14 cellular contexts compared by ENCODE assay signal in genomic region chr15:77851696-77852095, GRCh38.
DNase-seq lines count a peak whose midpoint lies in the region; ATAC-seq and TF ChIP-seq lines count a peak whose summit lies in the region.
"Had no signal": no experiment of that assay in that cellular context is flagged by ENCODE, and none has a peak within 500 bp of the region (broad histone marks: within the 10 kb centered on the region; RNA-seq: fewer than 3 reads in every experiment).

No MANE protein-coding gene starts in this region.

- in situ Hi-C loops in Caki2 (cut with HindIII; ENCODE audit: low pct_unique_long_range_greater_than_20kb, low sequenced_read_pairs) = no loop called here

- H3K36me3 ChIP-seq in mucosa of descending colon (ENCODE audit: low read depth) = no peaks in the 10 kb centered on the region
- H3K36me3 ChIP-seq: heart right ventricle, suprapubic skin had no signal

- intact Hi-C loops in mucosa of descending colon (cut with DNase I, micrococcal nuclease) = no loop called here

- H3K9me3 ChIP-seq in mucosa of descending colon = no peaks in the 10 kb centered on the region
- H3K9me3 ChIP-seq: suprapubic skin had no signal

- DNase-seq in Caki2 (ENCODE audit: low read depth) (peak; percentile 85), LHCN-M2 (ENCODE audit: low read depth) (peak; percentile 45), T1000 (lab: John Stamatoyannopoulos, UW) (peak; percentile 55), mucosa of descending colon (peak in 2 of 3 donors; percentile 47 to 54), NCI-H187 (lab: John Stamatoyannopoulos, UW) (no peak), SKM-1 (lab: John Stamatoyannopoulos, UW; ENCODE audit: unreplicated experiment) (no peak)
- DNase-seq: activated CD4-positive, alpha-beta T cell treated with anti-CD3 and anti-CD28 coated beads, Interleukin-2, amount 10 ng/mL, durations not matched to agents 7 days and 5 days; DND-41; heart right ventricle; mammary epithelial cell; NCI-H774 had no signal

- TF ChIP-seq CTCF in mucosa of descending colon (IDR thresholded peaks at IDR 0.05) = no peak

- peak; percentile 81 for ATAC-seq in mucosa of descending colon
- ATAC-seq in HG03039 (IDR thresholded peaks at IDR 0.05; ENCODE audit: unreplicated experiment) = no peak
- ATAC-seq in HG02884 (IDR thresholded peaks at IDR 0.05; ENCODE audit: unreplicated experiment) = no peak
- ATAC-seq: heart right ventricle had no signal

- peaks cover 11% of the 10 kb centered on the region for H3K4me1 ChIP-seq in mucosa of descending colon (ENCODE audit: low read depth)
- H3K4me1 ChIP-seq: heart right ventricle, suprapubic skin had no signal

- no peak overlapping the region for H3K4me3 ChIP-seq in mucosa of descending colon
- H3K4me3 ChIP-seq: heart right ventricle, suprapubic skin had no signal

Comparison
In these comparisons a context has a peak if more than half of its experiments do, and no peak if none do; other contexts are left out.
1. DNase-seq: peak in Caki2 (single experiment), LHCN-M2 (single experiment), T1000 (single experiment) and mucosa of descending colon (2 of 3); none in NCI-H187 (0 of 2) and SKM-1 (single experiment).